ENCODE assay signal across 21 cellular contexts in the genomic region with DNA sequence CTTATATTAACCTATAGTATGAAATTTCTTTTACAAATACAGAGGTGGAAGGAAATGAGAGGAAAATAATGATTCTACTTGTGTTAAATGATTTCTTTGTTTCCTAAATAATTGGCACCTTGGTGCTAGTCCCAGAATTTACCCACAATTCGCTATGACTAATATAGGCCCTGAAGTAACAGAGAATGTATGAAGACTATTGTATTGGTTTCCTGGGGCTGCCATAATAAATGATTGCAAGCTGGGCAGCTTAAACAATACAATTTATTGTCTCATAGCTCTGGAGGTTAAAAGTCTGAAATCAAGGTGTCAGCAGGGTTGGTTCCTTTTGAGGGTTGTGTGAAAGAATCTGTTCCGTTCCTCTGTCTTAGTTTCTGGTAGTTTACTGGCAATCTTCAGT.
DNase-seq lines count a peak whose midpoint lies in the region; ATAC-seq, FAIRE-seq and TF ChIP-seq lines count a peak whose summit lies in the region.
"Had no signal": no experiment of that assay in that cellular context is flagged by ENCODE, and none has a peak within 500 bp of the region (broad histone marks: within the 10 kb centered on the region; RNA-seq: fewer than 3 reads in every experiment).

No MANE protein-coding gene starts in this region.

- H3K27me3 Mint-ChIP-seq in MCF 10A (ENCODE audit: insufficient read depth, unreplicated experiment) = no peaks in the 10 kb centered on the region
- peaks cover 2% of the 10 kb centered on the region for H3K27me3 Mint-ChIP-seq in activated CD8-positive, alpha-beta memory T cell treated with anti-CD3 and anti-CD28 coated beads, Interleukin-2, amount 10 ng/mL, durations not matched to agents 7 days and 5 days

- DNase-seq in breast epithelium (ENCODE audit: low spot score in 2 of 2) (no peak), MCF 10A (ENCODE audit: unreplicated experiment) (no peak), astrocyte of the hippocampus (ENCODE audit: low read depth, low spot score) (peak; percentile 2), endothelial cell of umbilical vein (ENCODE audit: low read depth, low spot score) (peak; percentile 60), lower leg skin (ENCODE audit: low spot score in 2 of 2) (no peak)
- DNase-seq in activated CD8-positive, alpha-beta memory T cell treated with anti-CD3 and anti-CD28 coated beads, Interleukin-2, amount 10 ng/mL, durations not matched to agents 7 days and 5 days = no peak
- DNase-seq: 8988T, DMS153, DND-41, H7, NCI-H1092 treated with DMSO at 0.1 percent for 48 hours, NCI-H1436, NCI-H187 treated with DMSO at 0.1 percent for 48 hours, NCI-H2171 treated with DMSO at 0.1 percent for 48 hours, NCI-H345, NCI-H510A treated with DMSO at 0.1 percent for 48 hours, NCI-H748 treated with DMSO at 0.1 percent for 48 hours, SJCRH30 had no signal

- no peaks in the 10 kb centered on the region for H3K4me1 Mint-ChIP-seq in MCF 10A (ENCODE audit: insufficient read depth, unreplicated experiment)
- H3K4me1 Mint-ChIP-seq in activated CD8-positive, alpha-beta memory T cell treated with anti-CD3 and anti-CD28 coated beads, Interleukin-2, amount 10 ng/mL, durations not matched to agents 7 days and 5 days = peaks cover 3% of the 10 kb centered on the region

- H3K9me3 ChIP-seq in breast epithelium = peaks cover 0 to 14% of the 10 kb centered on the region in 2 donors
- H3K9me3 ChIP-seq in endothelial cell of umbilical vein (replicated peaks; ENCODE audit: control insufficient read depth, insufficient read depth, low read length) = no peaks in the 10 kb centered on the region
- H3K9me3 ChIP-seq: SJCRH30 had no signal

- H3K4me2 ChIP-seq in endothelial cell of umbilical vein (ENCODE audit: insufficient read depth, low read length) = no peak overlapping the region

- dilution Hi-C loops in endothelial cell of umbilical vein (cut with MboI; ENCODE audit: extremely low pct_ligation_motif_present, low sequenced_read_pairs) = no loop called here

- no peaks in the 10 kb centered on the region for H3K27me3 ChIP-seq in breast epithelium
- peaks cover 3 to 9% of the 10 kb centered on the region in 2 experiments for H3K27me3 ChIP-seq in endothelial cell of umbilical vein (ENCODE audit: control insufficient read depth in 2 of 2, insufficient read depth in 2 of 2, low read length in 2 of 2)

- no peak overlapping the region for H3K9ac ChIP-seq in endothelial cell of umbilical vein (replicated peaks; ENCODE audit: extremely low read depth, insufficient read depth, low read length)

- H3K36me3 ChIP-seq in breast epithelium (no peaks in the 10 kb centered on the region), endothelial cell of umbilical vein (ENCODE audit: control insufficient read depth in 2 of 2, extremely low read depth in 1 of 2, insufficient read depth in 2 of 2, low read length in 2 of 2) (no peaks in the 10 kb centered on the region)
- H3K36me3 ChIP-seq: SJCRH30 had no signal

- H3K36me3 Mint-ChIP-seq in MCF 10A (ENCODE audit: insufficient read depth, unreplicated experiment) = no peaks in the 10 kb centered on the region
- peaks cover 4% of the 10 kb centered on the region for H3K36me3 Mint-ChIP-seq in activated CD8-positive, alpha-beta memory T cell treated with anti-CD3 and anti-CD28 coated beads, Interleukin-2, amount 10 ng/mL, durations not matched to agents 7 days and 5 days

- WGBS in lower leg skin, 2 donors = 65 to 69% methylated on average over 2 of the region's 2 CpGs

- FAIRE-seq in endothelial cell of umbilical vein (lab: Jason Lieb, UNC) = peak; percentile 76
- FAIRE-seq: GM18507 had no signal

- no peak for ATAC-seq in HG03045 (IDR thresholded peaks at IDR 0.05; ENCODE audit: unreplicated experiment)
- no peak for ATAC-seq in activated CD8-positive, alpha-beta memory T cell treated with anti-CD3 and anti-CD28 coated beads, Interleukin-2, amount 10 ng/mL, durations not matched to agents 7 days and 5 days

- H3K27ac Mint-ChIP-seq in MCF 10A (ENCODE audit: low read depth, unreplicated experiment) = no peak overlapping the region
- H3K27ac Mint-ChIP-seq in activated CD8-positive, alpha-beta memory T cell treated with anti-CD3 and anti-CD28 coated beads, Interleukin-2, amount 10 ng/mL, durations not matched to agents 7 days and 5 days = no peak overlapping the region

- no TSS peak for BruUV-seq in MCF 10A (replicated peaks; lab: Mats Ljungman, UMichigan)
- no TSS peak for BruUV-seq in endothelial cell of umbilical vein (replicated peaks; lab: Mats Ljungman, UMichigan)

- H3K4me3 Mint-ChIP-seq in MCF 10A (ENCODE audit: unreplicated experiment) = no peak overlapping the region
- H3K4me3 Mint-ChIP-seq in activated CD8-positive, alpha-beta memory T cell treated with anti-CD3 and anti-CD28 coated beads, Interleukin-2, amount 10 ng/mL, durations not matched to agents 7 days and 5 days = no peak overlapping the region

- H4K20me1 ChIP-seq in endothelial cell of umbilical vein (replicated peaks; ENCODE audit: control insufficient read depth, extremely low read depth, insufficient read depth, low read length) = no peaks in the 10 kb centered on the region

- TF ChIP-seq CTCF in breast epithelium (IDR thresholded peaks at IDR 0.05) (no peak), MCF 10A (IDR thresholded peaks at IDR 0.05; ENCODE audit: unreplicated experiment) (no peak), endothelial cell of umbilical vein (IDR thresholded peaks at IDR 0.05; ENCODE audit: extremely low read depth in 1 of 2, insufficient read depth in 1 of 2, low read depth in 1 of 2, low read length in 2 of 2) (no peak), lower leg skin (IDR thresholded peaks at IDR 0.05) (no peak)

- H3K4me3 ChIP-seq in breast epithelium = no peak overlapping the region
- no peak overlapping the region for H3K4me3 ChIP-seq in endothelial cell of umbilical vein (replicated peaks in 1 of 3; ENCODE audit: insufficient read depth in 1 of 3, low read depth in 1 of 3, low read length in 3 of 3)
- H3K4me3 ChIP-seq in lower leg skin (ENCODE audit: low read depth, poor library complexity, severe bottlenecking) = no peak overlapping the region
- H3K4me3 ChIP-seq: SJCRH30 had no signal

- H2AFZ ChIP-seq in endothelial cell of umbilical vein (ENCODE audit: low read depth, low read length) = no peak overlapping the region

- no peak for TF ChIP-seq POLR2A in breast epithelium (IDR thresholded peaks at IDR 0.05)
- TF ChIP-seq POLR2A in endothelial cell of umbilical vein (IDR thresholded peaks at IDR 0.05; ENCODE audit: low read depth, low read length) = no peak
- no peak for TF ChIP-seq POLR2A in lower leg skin (IDR thresholded peaks at IDR 0.05)

- no peaks in the 10 kb centered on the region for H3K9me1 ChIP-seq in endothelial cell of umbilical vein (replicated peaks; ENCODE audit: control insufficient read depth, extremely low read depth, insufficient read depth, low read length)

- H3K79me2 ChIP-seq in endothelial cell of umbilical vein (ENCODE audit: control insufficient read depth, insufficient read depth, low read length) = no peaks in the 10 kb centered on the region

- peaks cover 14% of the 10 kb centered on the region for H3K9me3 Mint-ChIP-seq in MCF 10A (ENCODE audit: unreplicated experiment)
- H3K9me3 Mint-ChIP-seq in activated CD8-positive, alpha-beta memory T cell treated with anti-CD3 and anti-CD28 coated beads, Interleukin-2, amount 10 ng/mL, durations not matched to agents 7 days and 5 days (ENCODE audit: low read depth) = peaks cover 4% of the 10 kb centered on the region

- POLR2A ChIA-PET in MCF 10A (lab: Yijun Ruan, JAX) = no interaction called here
- POLR2A ChIA-PET in endothelial cell of umbilical vein (lab: Charles Lee) = no interaction called here

- H3K27ac ChIP-seq in breast epithelium (peak overlapping the region; percentile 53 to 74), endothelial cell of umbilical vein (ENCODE audit: insufficient read depth, low read depth, low read length) (no peak overlapping the region)
- H3K27ac ChIP-seq: HL-60, SJCRH30 had no signal

- intact Hi-C loops in breast epithelium (cut with DNase I; ENCODE audit: low total_unique reads) (loop anchor here (2.0 kb wide), 1 partner anchor 18 kb away; no protein-coding TSS in a partner anchor), MCF 10A (cut with micrococcal nuclease) (no loop called here), endothelial cell of umbilical vein (cut with micrococcal nuclease) (no loop called here), lower leg skin (cut with DNase I; ENCODE audit: low total_unique reads) (no loop called here)

- CTCF ChIA-PET in MCF 10A (lab: Yijun Ruan, JAX) = interaction anchor here (0.7 kb wide), 1 partner anchor 146 kb away, joined by 3 read pairs; no protein-coding TSS in a partner anchor
- CTCF ChIA-PET in endothelial cell of umbilical vein (lab: Charles Lee) = no interaction called here
- CTCF ChIA-PET in activated CD8-positive, alpha-beta memory T cell treated with anti-CD3 and anti-CD28 coated beads, Interleukin-2, amount 10 ng/mL, durations not matched to agents 7 days and 5 days (lab: Charles Lee) = interaction anchor here (1.1 kb wide), 1 partner anchor 16 kb away, joined by 3 read pairs; no protein-coding TSS in a partner anchor

- H3K4me1 ChIP-seq in breast epithelium (peaks cover 0 to 4% of the 10 kb centered on the region in 2 donors), endothelial cell of umbilical vein (ENCODE audit: control insufficient read depth, extremely low read depth, insufficient read depth, low read length) (peaks cover 8% of the 10 kb centered on the region)
- H3K4me1 ChIP-seq: SJCRH30 had no signal

TF ChIP-seq in endothelial cell of umbilical vein, 7 proteins besides CTCF, POLR2A, EP300 and RAD21:
- TF ChIP-seq EZH2 (IDR thresholded peaks at IDR 0.05; ENCODE audit: borderline replicate concordance, low read depth, low read length, severe bottlenecking) (no peak), POLR2AphosphoS5 (IDR thresholded peaks at IDR 0.05; ENCODE audit: insufficient read depth, low read depth, low read length) (no peak), FOS (IDR thresholded peaks at IDR 0.05; ENCODE audit: borderline replicate concordance, insufficient read depth, low read length) (no peak), JUN (IDR thresholded peaks at IDR 0.05; ENCODE audit: borderline replicate concordance, insufficient read depth, insufficient read length, low read depth) (peak; percentile 35), GATA2 (IDR thresholded peaks at IDR 0.05; ENCODE audit: insufficient read depth, insufficient read length, low read depth, low read length) (no peak), MYC (IDR thresholded peaks at IDR 0.05; ENCODE audit: low read depth, low read length) (no peak)
- TF ChIP-seq, protein P1, sequence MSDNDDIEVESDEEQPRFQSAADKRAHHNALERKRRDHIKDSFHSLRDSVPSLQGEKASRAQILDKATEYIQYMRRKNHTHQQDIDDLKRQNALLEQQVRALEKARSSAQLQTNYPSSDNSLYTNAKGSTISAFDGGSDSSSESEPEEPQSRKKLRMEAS (IDR thresholded peaks at IDR 0.05; ENCODE audit: insufficient read depth, insufficient read length) = no peak

Comparison
In these comparisons a context has a peak if more than half of its experiments do, and no peak if none do; other contexts are left out.
1. DNase-seq: peak in astrocyte of the hippocampus (single experiment) and endothelial cell of umbilical vein (single experiment); none in breast epithelium (0 of 2), MCF 10A (single experiment), lower leg skin (0 of 2) and activated CD8-positive, alpha-beta memory T cell treated with anti-CD3 and anti-CD28 coated beads, Interleukin-2, amount 10 ng/mL, durations not matched to agents 7 days and 5 days (single experiment).